In the genomic region with DNA sequence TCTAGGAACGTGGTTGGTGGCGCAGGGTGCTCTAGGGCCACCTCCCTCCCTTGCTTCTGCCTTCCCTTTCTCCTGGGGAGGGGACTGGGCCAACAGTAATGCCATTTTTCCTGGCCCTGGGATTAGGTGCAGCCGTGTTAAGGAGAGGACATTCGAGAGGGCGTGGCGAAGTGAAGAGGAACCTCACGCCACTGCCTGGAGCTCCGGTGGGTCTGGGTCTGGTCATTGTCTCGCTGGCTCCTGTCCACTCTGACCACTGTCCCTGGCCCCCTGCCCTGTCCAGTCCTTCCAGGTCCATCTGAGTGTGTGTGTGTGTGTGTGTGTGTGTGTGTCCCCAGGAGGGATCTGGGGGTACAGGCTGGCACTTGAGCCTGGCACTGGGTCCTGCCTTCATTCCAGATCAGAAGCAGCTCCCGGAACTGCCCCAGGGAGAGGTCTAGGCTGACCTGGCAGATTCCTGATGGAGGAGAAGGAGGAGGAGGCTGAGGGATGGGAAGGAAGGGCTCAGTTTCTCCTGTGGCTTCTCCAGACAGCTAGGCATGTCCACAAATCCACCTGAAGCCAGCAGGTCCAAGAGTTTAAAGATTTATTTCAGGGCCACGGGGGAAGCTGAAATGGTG, we compare ENCODE assay signal across 8 cellular contexts. TPM values are rescaled to one million over a fixed set of nuclear protein-coding genes. Genes with fewer than 3 reads are reported as not detected.
DNase-seq lines count a peak whose midpoint lies in the region; ATAC-seq and TF ChIP-seq lines count a peak whose summit lies in the region.

A gene (plus strand): TSS at position 111 of the 620 bp plus-strand sequence. CDS start 13,124 bp downstream, outside the sequence.

- H2AFZ ChIP-seq in PC-3 (ENCODE audit: low read length): no peak within 1 kb of the TSS

- H3K4me2 ChIP-seq in PC-3 (ENCODE audit: low read length): no peak within 1 kb of the TSS

- no peak within 1 kb of the TSS for H3K27ac ChIP-seq in PC-3 (ENCODE audit: low read length)
- peak within 1 kb of the TSS; percentile 50 to 77 for H3K27ac ChIP-seq in testis

- BruUV-seq in PC-3 (replicated peaks; lab: Mats Ljungman, UMichigan): no TSS peak

- peaks cover 22% of the 10 kb centered on the region for H4K20me1 ChIP-seq in PC-3 (ENCODE audit: low read length)

- DNase-seq in PC-3 (no peak), testis (no peak), NCI-H1417 treated with DMSO at 0.1 percent for 48 hours (lab: John Stamatoyannopoulos, UW) (no peak), NCI-H1048 (lab: John Stamatoyannopoulos, UW) (no peak), RKO (ENCODE audit: low spot score) (no peak), NCI-H1694 treated with DMSO at 0.1 percent for 48 hours (lab: John Stamatoyannopoulos, UW) (no peak)

- H3K4me1 ChIP-seq in PC-3 (ENCODE audit: insufficient read depth, low read length) (peaks cover 27% of the 10 kb centered on the region), mononuclear cell (ENCODE audit: insufficient read depth, low read length) (peaks cover 28% of the 10 kb centered on the region), testis (peaks cover 92% of the 10 kb centered on the region)

- H3K27me3 ChIP-seq in PC-3 (ENCODE audit: low read length) (no peaks in the 10 kb centered on the region), mononuclear cell (ENCODE audit: insufficient read depth, low read length) (no peaks in the 10 kb centered on the region), testis (no peaks in the 10 kb centered on the region)

- CTCF ChIA-PET in PC-3 (lab: Charles Lee): no interaction called here

- intact Hi-C loops in PC-3 (cut with micrococcal nuclease) (no loop called here), testis (cut with DNase I; ENCODE audit: low total_unique reads) (no loop called here)

- WGBS in testis, 2 donors: 43 to 68% methylated on average over 10 to 11 of the region's 11 CpGs

- no peak within 1 kb of the TSS for H3K9ac ChIP-seq in PC-3 (ENCODE audit: low read length)

- POLR2A ChIA-PET in PC-3 (lab: Charles Lee; ENCODE audit: unreplicated experiment): no interaction called here

- H3K79me2 ChIP-seq in PC-3 (ENCODE audit: low read length): peaks cover 96% of the 10 kb centered on the region

- H3K9me2 ChIP-seq in PC-3 (replicated peaks; ENCODE audit: low read length): no peaks in the 10 kb centered on the region

- H3K4me3 ChIP-seq in PC-3 (ENCODE audit: low read length): no peak within 1 kb of the TSS
- H3K4me3 ChIP-seq in mononuclear cell (ENCODE audit: low read length): no peak within 1 kb of the TSS
- H3K4me3 ChIP-seq in testis: no peak within 1 kb of the TSS

- TF ChIP-seq CTCF in PC-3 (conservative IDR thresholded peaks at IDR 0.05; ENCODE audit: low read depth, low read length) (no peak), testis (IDR thresholded peaks at IDR 0.05) (no peak)

- no peaks in the 10 kb centered on the region for H3F3A ChIP-seq in PC-3 (ENCODE audit: low read length, unreplicated experiment)

- TF ChIP-seq POLR2A in testis (IDR thresholded peaks at IDR 0.05): no peak

- H3K36me3 ChIP-seq in PC-3 (ENCODE audit: low read depth, low read length): no peaks in the 10 kb centered on the region
- no peaks in the 10 kb centered on the region for H3K36me3 ChIP-seq in testis (ENCODE audit: low read depth, missing control alignments)

- no peaks in the 10 kb centered on the region for H3K9me3 ChIP-seq in PC-3 (ENCODE audit: low read length)
- H3K9me3 ChIP-seq in mononuclear cell (ENCODE audit: low read depth, low read length): no peaks in the 10 kb centered on the region
- no peaks in the 10 kb centered on the region for H3K9me3 ChIP-seq in testis

- ATAC-seq in PC-3 (no peak), esophagus mucosa (peak; percentile 22)

RNA-seq across cellular contexts. Expression of the gene that starts here (rescaled TPM):
- total RNA-seq in PC-3 (2014; rRNA removed) (42.6 and 46.1 TPM in 2 replicates), esophagus mucosa (112 TPM), mononuclear cell (13.0 TPM), testis (100 to 1,000 TPM; 167 to 174 TPM)
- polyA plus RNA-seq in testis (ENCODE audit: insufficient read depth, low read depth, low replicate concordance): 55.0 TPM
